ENCODE assay signal across 9 cellular contexts in the genomic region with DNA sequence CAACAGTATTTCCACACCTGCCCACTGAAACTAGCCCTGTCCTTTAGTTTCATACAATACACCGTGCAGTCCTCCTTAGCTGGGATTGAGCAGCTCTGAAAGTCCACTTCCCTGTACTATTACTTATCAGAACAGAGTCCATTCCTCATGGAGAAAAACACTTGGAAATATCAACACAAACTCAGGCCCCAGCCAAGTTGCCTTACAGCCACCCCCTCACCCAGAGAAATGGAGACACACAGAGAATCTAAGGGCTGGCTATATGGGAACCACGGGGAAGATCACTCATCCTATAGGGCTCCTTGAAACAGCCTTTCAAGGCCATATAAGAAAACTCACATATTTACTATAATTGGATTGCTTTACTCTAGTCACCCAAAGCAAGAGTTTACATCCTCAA. TPM values are rescaled to one million over a fixed set of nuclear protein-coding genes. Genes with fewer than 3 reads are reported as not detected.
A peak's percentile ranks its signal among the peaks of the same experiment; 100 is the strongest.
DNase-seq lines count a peak whose midpoint lies in the region; ATAC-seq and TF ChIP-seq lines count a peak whose summit lies in the region.
"Had no signal": no experiment of that assay in that cellular context is flagged by ENCODE, and none has a peak within 500 bp of the region (broad histone marks: within the 10 kb centered on the region; RNA-seq: fewer than 3 reads in every experiment).

No MANE protein-coding gene starts in this region.

- no peak for TF ChIP-seq CTCF in AG04449 (IDR thresholded peaks at IDR 0.05; ENCODE audit: insufficient read depth, low read length, missing control alignments)
- TF ChIP-seq CTCF in PC-9 (conservative IDR thresholded peaks at IDR 0.05), result no peak
- TF ChIP-seq CTCF in esophagus muscularis mucosa (IDR thresholded peaks at IDR 0.05), result no peak

- H3K4me1 ChIP-seq in PC-9 (replicated peaks; ENCODE audit: insufficient read depth) (peaks cover 47% of the 10 kb centered on the region), esophagus muscularis mucosa (peaks cover 72 to 79% (median 75%) of the 10 kb centered on the region in 4 donors), neuron (ENCODE audit: insufficient read depth, low read length) (peaks cover 26% of the 10 kb centered on the region)

- BruUV-seq in PC-9 (replicated peaks; lab: Mats Ljungman, UMichigan), result no TSS peak

- DNase-seq in AG04449 (ENCODE audit: low read depth, low spot score), result no peak
- DNase-seq in PC-9, result no peak
- peak; percentile 53 for DNase-seq in esophagus muscularis mucosa (ENCODE audit: extremely low spot score)
- DNase-seq in C1 segment of cervical spinal cord (lab: John Stamatoyannopoulos, UW), result no peak
- no peak for DNase-seq in stimulated activated CD4-positive, alpha-beta T cell treated with anti-CD3 and anti-CD28 coated beads, Interleukin-2, amount 100 ng/mL, for 48 hours
- no peak for DNase-seq in activated CD4-positive, alpha-beta memory T cell treated with anti-CD3 and anti-CD28 coated beads, Interleukin-2, amount 10 ng/mL, durations not matched to agents 7 days and 5 days
- DNase-seq: NCI-H526 treated with DMSO at 0.1 percent for 48 hours had no signal

- H3K4me2 ChIP-seq in PC-9, result peak overlapping the region; percentile 90

- no peak for TF ChIP-seq POLR2A in esophagus muscularis mucosa (IDR thresholded peaks at IDR 0.05; ENCODE audit: low read depth)

- no peaks in the 10 kb centered on the region for H3K9me3 Mint-ChIP-seq in activated CD4-positive, alpha-beta memory T cell treated with anti-CD3 and anti-CD28 coated beads, Interleukin-2, amount 10 ng/mL, durations not matched to agents 7 days and 5 days

- peaks cover 21% of the 10 kb centered on the region; the same call in 1 of the 2 replicates for H3F3A ChIP-seq in PC-9 (ENCODE audit: insufficient read depth, low read depth)

- 74% methylated on average over 2 of the region's 2 CpGs for WGBS in esophagus muscularis mucosa

- peaks cover 40% of the 10 kb centered on the region for H3K4me1 Mint-ChIP-seq in activated CD4-positive, alpha-beta memory T cell treated with anti-CD3 and anti-CD28 coated beads, Interleukin-2, amount 10 ng/mL, durations not matched to agents 7 days and 5 days

- H3K27me3 ChIP-seq in PC-9 (ENCODE audit: insufficient read depth, low read depth) (no peaks in the 10 kb centered on the region), esophagus muscularis mucosa (no peaks in the 10 kb centered on the region), neuron (ENCODE audit: insufficient read depth, low read length) (no peaks in the 10 kb centered on the region)

- no peaks in the 10 kb centered on the region for H3K27me3 Mint-ChIP-seq in activated CD4-positive, alpha-beta memory T cell treated with anti-CD3 and anti-CD28 coated beads, Interleukin-2, amount 10 ng/mL, durations not matched to agents 7 days and 5 days

- POLR2A ChIA-PET in AG04449 (lab: Yijun Ruan, JAX) (no interaction called here), PC-9 (lab: Charles Lee; ENCODE audit: unreplicated experiment) (interaction anchor here (0.6 kb wide), 1 partner anchor 166 kb away, joined by 9 read pairs; no protein-coding TSS in a partner anchor)
- POLR2A ChIA-PET in activated CD4-positive, alpha-beta memory T cell treated with anti-CD3 and anti-CD28 coated beads, Interleukin-2, amount 10 ng/mL, durations not matched to agents 7 days and 5 days (lab: Charles Lee), result interaction anchor here (1.1 to 2.7 kb wide), 3 partner anchors 12 to 94 kb away, joined by 3 to 12 read pairs (median 10); a partner anchor contains a TSS

- no peaks in the 10 kb centered on the region for H3K9me3 ChIP-seq in PC-9 (ENCODE audit: insufficient read depth, low read depth)
- H3K9me3 ChIP-seq in esophagus muscularis mucosa, result no peaks in the 10 kb centered on the region
- H3K9me3 ChIP-seq in neuron (ENCODE audit: low read length), result no peaks in the 10 kb centered on the region

- TF ChIP-seq EP300 in esophagus muscularis mucosa (IDR thresholded peaks at IDR 0.05), result no peak

- H3K36me3 Mint-ChIP-seq in activated CD4-positive, alpha-beta memory T cell treated with anti-CD3 and anti-CD28 coated beads, Interleukin-2, amount 10 ng/mL, durations not matched to agents 7 days and 5 days (ENCODE audit: low read depth), result no peaks in the 10 kb centered on the region

- H3K4me3 ChIP-seq in AG04449 (ENCODE audit: low read depth, low read length), result peak overlapping the region; percentile 82
- peak overlapping the region; percentile 81; the same call in 1 of the 2 replicates for H3K4me3 ChIP-seq in PC-9
- peak overlapping the region; percentile 78 to 96 (median 88) for H3K4me3 ChIP-seq in esophagus muscularis mucosa
- peak overlapping the region; percentile 67 for H3K4me3 ChIP-seq in neuron (ENCODE audit: low read length)

- intact Hi-C loops in PC-9 (cut with micrococcal nuclease; ENCODE audit: unreplicated experiment), result loop anchor here (2.0 kb wide), 1 partner anchor 95 kb away; a partner anchor contains a TSS
- intact Hi-C loops in esophagus muscularis mucosa (cut with DNase I), result no loop called here

- H4K20me1 ChIP-seq in PC-9 (ENCODE audit: insufficient read depth), result no peaks in the 10 kb centered on the region

- H3K36me3 ChIP-seq in PC-9 (ENCODE audit: low read depth) (0 out of 2 replicates have a peak, but pooled peaks cover 11% of the 10 kb centered on the region), esophagus muscularis mucosa (no peaks in the 10 kb centered on the region), neuron (ENCODE audit: insufficient read depth, low read length) (peaks cover 8% of the 10 kb centered on the region)

- CTCF ChIA-PET in AG04449 (lab: Yijun Ruan, JAX) (interaction anchor here (1.0 to 9.7 kb wide), 2 partner anchors 32 to 166 kb away, joined by 3 to 82 read pairs; no protein-coding TSS in a partner anchor), PC-9 (lab: Charles Lee) (no interaction called here)
- CTCF ChIA-PET in activated CD4-positive, alpha-beta memory T cell treated with anti-CD3 and anti-CD28 coated beads, Interleukin-2, amount 10 ng/mL, durations not matched to agents 7 days and 5 days (lab: Charles Lee), result interaction anchor here (1.0 to 3.8 kb wide), 4 partner anchors 13 to 166 kb away, joined by 3 to 15 read pairs (median 6); a partner anchor contains a TSS

- no peak overlapping the region for H3K4me3 Mint-ChIP-seq in activated CD4-positive, alpha-beta memory T cell treated with anti-CD3 and anti-CD28 coated beads, Interleukin-2, amount 10 ng/mL, durations not matched to agents 7 days and 5 days

- H3K27ac ChIP-seq in PC-9 (no peak overlapping the region), esophagus muscularis mucosa (replicated peaks in 1 of 4) (peak overlapping the region; percentile 95 to 99 (median 98))

- ATAC-seq in HG03457 (IDR thresholded peaks at IDR 0.05; ENCODE audit: unreplicated experiment), result no peak

- H3K9me2 ChIP-seq in PC-9 (ENCODE audit: insufficient read depth), result no peaks in the 10 kb centered on the region

- H3K27ac Mint-ChIP-seq in activated CD4-positive, alpha-beta memory T cell treated with anti-CD3 and anti-CD28 coated beads, Interleukin-2, amount 10 ng/mL, durations not matched to agents 7 days and 5 days, result no peak overlapping the region

- H3K79me2 ChIP-seq in PC-9 (ENCODE audit: low read depth), result peaks cover 59% of the 10 kb centered on the region

- H2AFZ ChIP-seq in PC-9 (no peak overlapping the region), neuron (ENCODE audit: low read depth, low read length) (no peak overlapping the region)

RNA-seq across cellular contexts. Expression of a gene that starts 1.9 kb away (rescaled TPM):
- total RNA-seq in PC-9 (2021), result 37.6 and 64.7 TPM in 2 replicates
- total RNA-seq in esophagus muscularis mucosa, result 100 to 1,000 TPM in 2 of 4 donors, 10 to 100 TPM in 2; 89.3 to 118 (median 106) TPM
- 10 to 100 TPM; 22.3 to 23.2 TPM for total RNA-seq in activated CD4-positive, alpha-beta memory T cell treated with anti-CD3 and anti-CD28 coated beads, Interleukin-2, amount 10 ng/mL, durations not matched to agents 7 days and 5 days

RNA-seq across cellular contexts. Expression of a gene that starts 39.8 kb away (rescaled TPM):
- total RNA-seq in PC-9 (2021) (2.2 and 2.5 TPM in 2 replicates), esophagus muscularis mucosa (1 to 10 TPM; 2.0 to 2.2 (median 2.1) TPM)
- not detected for total RNA-seq in activated CD4-positive, alpha-beta memory T cell treated with anti-CD3 and anti-CD28 coated beads, Interleukin-2, amount 10 ng/mL, durations not matched to agents 7 days and 5 days
